ENCODE assay signal across 9 cellular contexts in genomic region chr4:92305148-92305877, GRCh38. TPM values are rescaled to one million over a fixed set of nuclear protein-coding genes. Genes with fewer than 3 reads are reported as not detected.
DNase-seq lines count a peak whose midpoint lies in the region; ATAC-seq and TF ChIP-seq lines count a peak whose summit lies in the region.
"Had no signal": no experiment of that assay in that cellular context is flagged by ENCODE, and none has a peak within 500 bp of the region (broad histone marks: within the 10 kb centered on the region; RNA-seq: fewer than 3 reads in every experiment).

No MANE protein-coding gene starts in this region.

- no peaks in the 10 kb centered on the region for H3K27me3 Mint-ChIP-seq in WTC11 (ENCODE audit: low read depth)
- H3K27me3 Mint-ChIP-seq in activated CD4-positive, alpha-beta memory T cell treated with anti-CD3 and anti-CD28 coated beads for 36 hours = peaks cover 21% of the 10 kb centered on the region

- H3K27ac ChIP-seq in left ventricle myocardium inferior (replicated peaks) = no peak overlapping the region

- in situ Hi-C loops in Caki2 (cut with HindIII; ENCODE audit: low pct_unique_long_range_greater_than_20kb, low sequenced_read_pairs) = no loop called here

- H3K4me3 Mint-ChIP-seq in WTC11 = peak overlapping the region; percentile 93
- no peak overlapping the region for H3K4me3 Mint-ChIP-seq in activated CD4-positive, alpha-beta memory T cell treated with anti-CD3 and anti-CD28 coated beads for 36 hours

- POLR2A ChIA-PET in WTC11 (lab: Charles Lee) = interaction anchor here (0.6 to 2.0 kb wide), 6 partner anchors 8 to 141 kb away, joined by 3 to 8 read pairs (median 4); no protein-coding TSS in a partner anchor
- POLR2A ChIA-PET in activated CD4-positive, alpha-beta memory T cell treated with anti-CD3 and anti-CD28 coated beads for 36 hours (lab: Charles Lee) = no interaction called here

- H3K27ac Mint-ChIP-seq in WTC11 = peak overlapping the region; percentile 97
- no peak overlapping the region for H3K27ac Mint-ChIP-seq in activated CD4-positive, alpha-beta memory T cell treated with anti-CD3 and anti-CD28 coated beads for 36 hours

- peaks cover 29% of the 10 kb centered on the region for H3K4me1 ChIP-seq in left ventricle myocardium inferior

- DNase-seq in Caki2 (ENCODE audit: low read depth) = peak; percentile 51
- peak; percentile 3 to 21 for DNase-seq in Kasumi-1 (lab: John Stamatoyannopoulos, UW)
- DNase-seq in WTC11 (ENCODE audit: low spot score) = peak; percentile 96
- peak; percentile 25 for DNase-seq in left ventricle myocardium inferior
- peak; percentile 67 to 96 (median 85) for DNase-seq in posterior cingulate gyrus
- no peak for DNase-seq in activated CD4-positive, alpha-beta memory T cell treated with anti-CD3 and anti-CD28 coated beads for 36 hours

- H3K9me3 ChIP-seq in left ventricle myocardium inferior (replicated peaks) = no peaks in the 10 kb centered on the region

- no peak for TF ChIP-seq CTCF in WTC11 (IDR thresholded peaks at IDR 0.05)
- no peak for TF ChIP-seq CTCF in left ventricle myocardium inferior (IDR thresholded peaks at IDR 0.05; ENCODE audit: borderline replicate concordance)

- H3K9me3 Mint-ChIP-seq in WTC11 = no peaks in the 10 kb centered on the region
- H3K9me3 Mint-ChIP-seq in activated CD4-positive, alpha-beta memory T cell treated with anti-CD3 and anti-CD28 coated beads for 36 hours = no peaks in the 10 kb centered on the region

- H3K4me1 Mint-ChIP-seq in WTC11 = peaks cover 50% of the 10 kb centered on the region
- H3K4me1 Mint-ChIP-seq in activated CD4-positive, alpha-beta memory T cell treated with anti-CD3 and anti-CD28 coated beads for 36 hours (ENCODE audit: low read depth) = peaks cover 4% of the 10 kb centered on the region

- H3K27me3 ChIP-seq in left ventricle myocardium inferior (ENCODE audit: low read depth) = peaks cover 60% of the 10 kb centered on the region

- H3K36me3 ChIP-seq in left ventricle myocardium inferior = no peaks in the 10 kb centered on the region

- no peaks in the 10 kb centered on the region for H3K36me3 Mint-ChIP-seq in WTC11
- no peaks in the 10 kb centered on the region for H3K36me3 Mint-ChIP-seq in activated CD4-positive, alpha-beta memory T cell treated with anti-CD3 and anti-CD28 coated beads for 36 hours

- ATAC-seq in WTC11 (peak; percentile 91), GM21717 (IDR thresholded peaks at IDR 0.05; ENCODE audit: unreplicated experiment) (no peak), HG03095 (IDR thresholded peaks at IDR 0.05; ENCODE audit: unreplicated experiment) (no peak)

- intact Hi-C loops in left ventricle myocardium inferior (cut with micrococcal nuclease) (no loop called here), posterior cingulate gyrus (cut with DNase I) (loop anchor here (10.0 kb wide), 1 partner anchor 1191 kb away; no protein-coding TSS in a partner anchor)
- intact Hi-C loops in activated CD4-positive, alpha-beta memory T cell treated with anti-CD3 and anti-CD28 coated beads for 36 hours (cut with micrococcal nuclease) = no loop called here

- CTCF ChIA-PET in WTC11 (lab: Charles Lee) = no interaction called here
- CTCF ChIA-PET in activated CD4-positive, alpha-beta memory T cell treated with anti-CD3 and anti-CD28 coated beads for 36 hours (lab: Charles Lee) = no interaction called here

- H3K4me3 ChIP-seq in left ventricle myocardium inferior = peak overlapping the region; percentile 67

TF ChIP-seq in WTC11, 78 proteins besides CTCF, POLR2A, EP300 and RAD21 (continues in another document):
- TF ChIP-seq EMX1 (CRISPR knock-in tag; IDR thresholded peaks at IDR 0.05) = no peak
- TF ChIP-seq SOX15 (CRISPR knock-in tag; IDR thresholded peaks at IDR 0.05) = no peak
- TF ChIP-seq TEAD4 (CRISPR knock-in tag; IDR thresholded peaks at IDR 0.05) = peak; percentile 85
- no peak for TF ChIP-seq ATF6 (CRISPR knock-in tag; IDR thresholded peaks at IDR 0.05)
- TF ChIP-seq ETV6 (CRISPR knock-in tag; IDR thresholded peaks at IDR 0.05) = peak; percentile 77; the same call in 1 of the 2 replicates
- TF ChIP-seq ZNF423 (CRISPR knock-in tag; IDR thresholded peaks at IDR 0.05) = no peak
- TF ChIP-seq TEAD1 (CRISPR knock-in tag; IDR thresholded peaks at IDR 0.05) = peak; percentile 93
- no peak for TF ChIP-seq FOXJ3 (CRISPR knock-in tag; IDR thresholded peaks at IDR 0.05; ENCODE audit: borderline replicate concordance)
- 0 out of 2 replicates have a peak, but pooled peaks have one; percentile 84 for TF ChIP-seq ZNF232 (CRISPR knock-in tag; IDR thresholded peaks at IDR 0.05)
- peak; percentile 82 for TF ChIP-seq NFE2L1 (CRISPR knock-in tag; IDR thresholded peaks at IDR 0.05)
- no peak for TF ChIP-seq ZNF425 (CRISPR knock-in tag; conservative IDR thresholded peaks at IDR 0.05)
- TF ChIP-seq TCF7 (CRISPR knock-in tag; IDR thresholded peaks at IDR 0.05; ENCODE audit: low read depth) = peak; percentile 82; the same call in 1 of the 2 replicates
- TF ChIP-seq JUN (CRISPR knock-in tag; IDR thresholded peaks at IDR 0.05) = peak; percentile 90
- no peak for TF ChIP-seq ZNF671 (CRISPR knock-in tag; IDR thresholded peaks at IDR 0.05)
- peak; percentile 85; the same call in 1 of the 2 replicates for TF ChIP-seq ZNF138 (CRISPR knock-in tag; conservative IDR thresholded peaks at IDR 0.05)
- no peak for TF ChIP-seq OVOL2 (CRISPR knock-in tag; IDR thresholded peaks at IDR 0.05; ENCODE audit: borderline replicate concordance)
- peak; percentile 64; the same call in 1 of the 2 replicates for TF ChIP-seq NR2C2 (CRISPR knock-in tag; IDR thresholded peaks at IDR 0.05)
- TF ChIP-seq ZNF317 (CRISPR knock-in tag; IDR thresholded peaks at IDR 0.05; ENCODE audit: borderline replicate concordance, low read depth) = no peak; the same call in 1 of the 2 replicates
- 0 out of 2 replicates have a peak, but pooled peaks have one; percentile 66 for TF ChIP-seq RELA (CRISPR knock-in tag; IDR thresholded peaks at IDR 0.05; ENCODE audit: borderline replicate concordance)
- no peak for TF ChIP-seq GABPB1 (CRISPR knock-in tag; IDR thresholded peaks at IDR 0.05)

RNA-seq across cellular contexts. Expression of gene GRID2, which starts 1.5 kb away (rescaled TPM):
- total RNA-seq in Caki2 (2014; rRNA removed; shearing (Covaris generic); ENCODE audit: low replicate concordance) = not detected in 2 replicates
- total RNA-seq in WTC11 (2021) (24.6 to 26.8 TPM (median 25.5 TPM) in 3 replicates), left ventricle myocardium inferior (not detected)
- total RNA-seq in activated CD4-positive, alpha-beta memory T cell treated with anti-CD3 and anti-CD28 coated beads for 36 hours = not detected
- total RNA-seq: dermis microvascular lymphatic vessel endothelial cell had no signal

Comparison
In these comparisons a context has a peak if more than half of its experiments do, and no peak if none do; other contexts are left out.
1. RNA of gene GRID2, which starts 1.5 kb away (total RNA-seq): 24.6 to 26.8 TPM in WTC11; not detected in left ventricle myocardium inferior (single experiment), not detected in Caki2 and not detected in activated CD4-positive, alpha-beta memory T cell treated with anti-CD3 and anti-CD28 coated beads for 36 hours; every median in the first group is over 10 times any median in the second.